Comparison of ENCODE assay signal across 7 cellular contexts in the genomic region with DNA sequence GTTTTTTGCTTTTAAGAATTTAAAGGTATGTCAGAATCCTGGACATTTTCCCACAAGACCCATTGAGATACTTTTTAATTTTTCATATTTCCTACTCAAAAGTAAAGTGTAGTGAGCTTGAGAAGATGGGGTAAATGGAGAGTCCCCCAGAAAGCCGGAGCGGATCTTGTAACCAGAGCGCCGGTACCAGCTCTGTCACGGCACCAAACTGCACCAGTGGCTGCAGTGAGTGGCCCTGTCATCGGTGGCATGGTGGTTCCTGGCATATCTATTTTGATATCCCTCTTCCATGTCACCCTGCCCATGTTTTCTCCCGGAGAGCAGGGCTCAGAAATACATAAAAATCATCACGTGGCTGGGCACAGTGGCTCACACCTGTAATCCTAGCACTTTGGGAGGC. TPM values are rescaled to one million over a fixed set of nuclear protein-coding genes. Genes with fewer than 3 reads are reported as not detected.
"Had no signal": no experiment of that assay in that cellular context is flagged by ENCODE, and none has a peak within 500 bp of the region (broad histone marks: within the 10 kb centered on the region; RNA-seq: fewer than 3 reads in every experiment).

No MANE protein-coding gene starts in this region.

- H3K4me3 Mint-ChIP-seq: IgD-negative memory B cell had no signal

- H3K27ac ChIP-seq: HL-60 had no signal

- H3K27ac Mint-ChIP-seq: IgD-negative memory B cell had no signal

- H3K4me3 ChIP-seq: K562 had no signal

- H3K9me3 Mint-ChIP-seq: IgD-negative memory B cell had no signal

- H3K36me3 Mint-ChIP-seq: IgD-negative memory B cell had no signal

RNA-seq across cellular contexts. Expression of a gene that starts 19.3 kb away (rescaled TPM):
- total RNA-seq: HT-29, HT1080, K562 had no signal
- polyA plus RNA-seq: IMR-90, K562 had no signal

RNA-seq across cellular contexts. Expression of a gene that starts 22.2 kb away (rescaled TPM):
- total RNA-seq: HepG2, HT1080, K562 had no signal
- polyA plus RNA-seq: IgD-negative memory B cell, IMR-90, K562 had no signal
